14 cellular contexts compared by ENCODE assay signal in genomic region chr9:6805532-6805931, GRCh38. TPM values are rescaled to one million over a fixed set of nuclear protein-coding genes. Genes with fewer than 3 reads are reported as not detected.
DNase-seq lines count a peak whose midpoint lies in the region; ATAC-seq and TF ChIP-seq lines count a peak whose summit lies in the region.
"Had no signal": no experiment of that assay in that cellular context is flagged by ENCODE, and none has a peak within 500 bp of the region (broad histone marks: within the 10 kb centered on the region; RNA-seq: fewer than 3 reads in every experiment).

No MANE protein-coding gene starts in this region.

- H3K27me3 Mint-ChIP-seq in progenitor cell of endocrine pancreas = no peaks in the 10 kb centered on the region
- H3K27me3 Mint-ChIP-seq: IgD-negative memory B cell had no signal

- no peak for ATAC-seq in HG03159 (IDR thresholded peaks at IDR 0.05; ENCODE audit: unreplicated experiment)
- no peak for ATAC-seq in HG03378 (IDR thresholded peaks at IDR 0.05; ENCODE audit: unreplicated experiment)
- no peak for ATAC-seq in GM21526 (IDR thresholded peaks at IDR 0.05; ENCODE audit: low FRiP score, unreplicated experiment)

- peaks cover 4% of the 10 kb centered on the region for H3K4me1 Mint-ChIP-seq in progenitor cell of endocrine pancreas (ENCODE audit: low read depth)

- H3K9me3 Mint-ChIP-seq in progenitor cell of endocrine pancreas (ENCODE audit: low read depth) = no peaks in the 10 kb centered on the region
- H3K9me3 Mint-ChIP-seq: IgD-negative memory B cell had no signal

- no peak for TF ChIP-seq CTCF in progenitor cell of endocrine pancreas (IDR thresholded peaks at IDR 0.05; ENCODE audit: unreplicated experiment)

- H3K27ac Mint-ChIP-seq in progenitor cell of endocrine pancreas = peak overlapping the region; percentile 89

- H3K36me3 Mint-ChIP-seq in progenitor cell of endocrine pancreas (ENCODE audit: insufficient read depth) = peaks cover 13% of the 10 kb centered on the region

- peak; percentile 28 for DNase-seq in HCEC 1CT
- peak in 42 of 58 donors; percentile 2 to 74 (median 28) for DNase-seq in anterior cingulate cortex (lab: John Stamatoyannopoulos, UW)
- DNase-seq in foreskin melanocyte = peak; percentile 48
- DNase-seq in progenitor cell of endocrine pancreas (ENCODE audit: low spot score, unreplicated experiment) = no peak
- no peak for DNase-seq in GF-D8 (lab: John Stamatoyannopoulos, UW)
- DNase-seq: activated CD4-positive, alpha-beta T cell treated with anti-CD3 and anti-CD28 coated beads for 48 hours; effector CD8-positive, alpha-beta T cell; kidney; pancreas; tibial artery had no signal

- H3K4me3 Mint-ChIP-seq in progenitor cell of endocrine pancreas (ENCODE audit: low read depth) = no peak overlapping the region

RNA-seq across cellular contexts. Expression of gene KDM4C, which starts 47.8 kb away (rescaled TPM):
- 26.6 and 29.5 TPM in 2 replicates for total RNA-seq in progenitor cell of endocrine pancreas

Comparison
In these comparisons a context has a peak if more than half of its experiments do, and no peak if none do; other contexts are left out.
1. DNase-seq: peak in HCEC 1CT (single experiment), anterior cingulate cortex (42 of 58) and foreskin melanocyte (single experiment); none in progenitor cell of endocrine pancreas (single experiment) and GF-D8 (single experiment).